ENCODE assay signal across 2 cellular contexts in genomic region chr6:164230804-164231203, GRCh38.
TF ChIP-seq lines count a peak whose summit lies in the region.

No MANE protein-coding gene starts in this region.

TF ChIP-seq in GM23338, 12 proteins besides CTCF, POLR2A, EP300 and RAD21 (continued from another document):
- TF ChIP-seq, protein P1, sequence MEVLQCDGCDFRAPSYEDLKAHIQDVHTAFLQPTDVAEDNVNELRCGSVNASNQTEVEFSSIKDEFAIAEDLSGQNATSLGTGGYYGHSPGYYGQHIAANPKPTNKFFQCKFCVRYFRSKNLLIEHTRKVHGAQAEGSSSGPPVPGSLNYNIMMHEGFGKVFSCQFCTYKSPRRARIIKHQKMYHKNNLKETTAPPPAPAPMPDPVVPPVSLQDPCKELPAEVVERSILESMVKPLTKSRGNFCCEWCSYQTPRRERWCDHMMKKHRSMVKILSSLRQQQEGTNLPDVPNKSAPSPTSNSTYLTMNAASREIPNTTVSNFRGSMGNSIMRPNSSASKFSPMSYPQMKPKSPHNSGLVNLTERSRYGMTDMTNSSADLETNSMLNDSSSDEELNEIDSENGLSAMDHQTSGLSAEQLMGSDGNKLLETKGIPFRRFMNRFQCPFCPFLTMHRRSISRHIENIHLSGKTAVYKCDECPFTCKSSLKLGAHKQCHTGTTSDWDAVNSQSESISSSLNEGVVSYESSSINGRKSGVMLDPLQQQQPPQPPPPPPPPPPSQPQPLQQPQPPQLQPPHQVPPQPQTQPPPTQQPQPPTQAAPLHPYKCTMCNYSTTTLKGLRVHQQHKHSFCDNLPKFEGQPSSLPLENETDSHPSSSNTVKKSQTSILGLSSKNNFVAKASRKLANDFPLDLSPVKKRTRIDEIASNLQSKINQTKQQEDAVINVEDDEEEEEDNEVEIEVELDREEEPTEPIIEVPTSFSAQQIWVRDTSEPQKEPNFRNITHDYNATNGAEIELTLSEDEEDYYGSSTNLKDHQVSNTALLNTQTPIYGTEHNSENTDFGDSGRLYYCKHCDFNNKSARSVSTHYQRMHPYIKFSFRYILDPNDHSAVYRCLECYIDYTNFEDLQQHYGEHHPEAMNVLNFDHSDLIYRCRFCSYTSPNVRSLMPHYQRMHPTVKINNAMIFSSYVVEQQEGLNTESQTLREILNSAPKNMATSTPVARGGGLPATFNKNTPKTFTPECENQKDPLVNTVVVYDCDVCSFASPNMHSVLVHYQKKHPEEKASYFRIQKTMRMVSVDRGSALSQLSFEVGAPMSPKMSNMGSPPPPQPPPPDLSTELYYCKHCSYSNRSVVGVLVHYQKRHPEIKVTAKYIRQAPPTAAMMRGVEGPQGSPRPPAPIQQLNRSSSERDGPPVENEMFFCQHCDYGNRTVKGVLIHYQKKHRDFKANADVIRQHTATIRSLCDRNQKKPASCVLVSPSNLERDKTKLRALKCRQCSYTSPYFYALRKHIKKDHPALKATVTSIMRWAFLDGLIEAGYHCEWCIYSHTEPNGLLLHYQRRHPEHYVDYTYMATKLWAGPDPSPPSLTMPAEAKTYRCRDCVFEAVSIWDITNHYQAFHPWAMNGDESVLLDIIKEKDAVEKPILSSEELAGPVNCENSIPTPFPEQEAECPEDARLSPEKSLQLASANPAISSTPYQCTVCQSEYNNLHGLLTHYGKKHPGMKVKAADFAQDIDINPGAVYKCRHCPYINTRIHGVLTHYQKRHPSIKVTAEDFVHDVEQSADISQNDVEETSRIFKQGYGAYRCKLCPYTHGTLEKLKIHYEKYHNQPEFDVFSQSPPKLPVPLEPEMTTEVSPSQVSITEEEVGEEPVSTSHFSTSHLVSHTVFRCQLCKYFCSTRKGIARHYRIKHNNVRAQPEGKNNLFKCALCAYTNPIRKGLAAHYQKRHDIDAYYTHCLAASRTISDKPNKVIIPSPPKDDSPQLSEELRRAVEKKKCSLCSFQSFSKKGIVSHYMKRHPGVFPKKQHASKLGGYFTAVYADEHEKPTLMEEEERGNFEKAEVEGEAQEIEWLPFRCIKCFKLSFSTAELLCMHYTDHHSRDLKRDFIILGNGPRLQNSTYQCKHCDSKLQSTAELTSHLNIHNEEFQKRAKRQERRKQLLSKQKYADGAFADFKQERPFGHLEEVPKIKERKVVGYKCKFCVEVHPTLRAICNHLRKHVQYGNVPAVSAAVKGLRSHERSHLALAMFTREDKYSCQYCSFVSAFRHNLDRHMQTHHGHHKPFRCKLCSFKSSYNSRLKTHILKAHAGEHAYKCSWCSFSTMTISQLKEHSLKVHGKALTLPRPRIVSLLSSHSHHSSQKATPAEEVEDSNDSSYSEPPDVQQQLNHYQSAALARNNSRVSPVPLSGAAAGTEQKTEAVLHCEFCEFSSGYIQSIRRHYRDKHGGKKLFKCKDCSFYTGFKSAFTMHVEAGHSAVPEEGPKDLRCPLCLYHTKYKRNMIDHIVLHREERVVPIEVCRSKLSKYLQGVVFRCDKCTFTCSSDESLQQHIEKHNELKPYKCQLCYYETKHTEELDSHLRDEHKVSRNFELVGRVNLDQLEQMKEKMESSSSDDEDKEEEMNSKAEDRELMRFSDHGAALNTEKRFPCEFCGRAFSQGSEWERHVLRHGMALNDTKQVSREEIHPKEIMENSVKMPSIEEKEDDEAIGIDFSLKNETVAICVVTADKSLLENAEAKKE (CRISPR knock-in tag; IDR thresholded peaks at IDR 0.05), result no peak
- no peak for TF ChIP-seq EZH2phosphoT487 (IDR thresholded peaks at IDR 0.05; ENCODE audit: unreplicated experiment)
- TF ChIP-seq ZNF331 (CRISPR knock-in tag; IDR thresholded peaks at IDR 0.05; ENCODE audit: low read depth), result no peak
- TF ChIP-seq, protein P2, sequence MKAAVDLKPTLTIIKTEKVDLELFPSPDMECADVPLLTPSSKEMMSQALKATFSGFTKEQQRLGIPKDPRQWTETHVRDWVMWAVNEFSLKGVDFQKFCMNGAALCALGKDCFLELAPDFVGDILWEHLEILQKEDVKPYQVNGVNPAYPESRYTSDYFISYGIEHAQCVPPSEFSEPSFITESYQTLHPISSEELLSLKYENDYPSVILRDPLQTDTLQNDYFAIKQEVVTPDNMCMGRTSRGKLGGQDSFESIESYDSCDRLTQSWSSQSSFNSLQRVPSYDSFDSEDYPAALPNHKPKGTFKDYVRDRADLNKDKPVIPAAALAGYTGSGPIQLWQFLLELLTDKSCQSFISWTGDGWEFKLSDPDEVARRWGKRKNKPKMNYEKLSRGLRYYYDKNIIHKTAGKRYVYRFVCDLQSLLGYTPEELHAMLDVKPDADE (IDR thresholded peaks at IDR 0.05), result no peak
- TF ChIP-seq, protein P3, sequence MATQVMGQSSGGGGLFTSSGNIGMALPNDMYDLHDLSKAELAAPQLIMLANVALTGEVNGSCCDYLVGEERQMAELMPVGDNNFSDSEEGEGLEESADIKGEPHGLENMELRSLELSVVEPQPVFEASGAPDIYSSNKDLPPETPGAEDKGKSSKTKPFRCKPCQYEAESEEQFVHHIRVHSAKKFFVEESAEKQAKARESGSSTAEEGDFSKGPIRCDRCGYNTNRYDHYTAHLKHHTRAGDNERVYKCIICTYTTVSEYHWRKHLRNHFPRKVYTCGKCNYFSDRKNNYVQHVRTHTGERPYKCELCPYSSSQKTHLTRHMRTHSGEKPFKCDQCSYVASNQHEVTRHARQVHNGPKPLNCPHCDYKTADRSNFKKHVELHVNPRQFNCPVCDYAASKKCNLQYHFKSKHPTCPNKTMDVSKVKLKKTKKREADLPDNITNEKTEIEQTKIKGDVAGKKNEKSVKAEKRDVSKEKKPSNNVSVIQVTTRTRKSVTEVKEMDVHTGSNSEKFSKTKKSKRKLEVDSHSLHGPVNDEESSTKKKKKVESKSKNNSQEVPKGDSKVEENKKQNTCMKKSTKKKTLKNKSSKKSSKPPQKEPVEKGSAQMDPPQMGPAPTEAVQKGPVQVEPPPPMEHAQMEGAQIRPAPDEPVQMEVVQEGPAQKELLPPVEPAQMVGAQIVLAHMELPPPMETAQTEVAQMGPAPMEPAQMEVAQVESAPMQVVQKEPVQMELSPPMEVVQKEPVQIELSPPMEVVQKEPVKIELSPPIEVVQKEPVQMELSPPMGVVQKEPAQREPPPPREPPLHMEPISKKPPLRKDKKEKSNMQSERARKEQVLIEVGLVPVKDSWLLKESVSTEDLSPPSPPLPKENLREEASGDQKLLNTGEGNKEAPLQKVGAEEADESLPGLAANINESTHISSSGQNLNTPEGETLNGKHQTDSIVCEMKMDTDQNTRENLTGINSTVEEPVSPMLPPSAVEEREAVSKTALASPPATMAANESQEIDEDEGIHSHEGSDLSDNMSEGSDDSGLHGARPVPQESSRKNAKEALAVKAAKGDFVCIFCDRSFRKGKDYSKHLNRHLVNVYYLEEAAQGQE (IDR thresholded peaks at IDR 0.05; ENCODE audit: unreplicated experiment), result no peak
- TF ChIP-seq EZH2 (IDR thresholded peaks at IDR 0.05; ENCODE audit: low read depth, unreplicated experiment), result no peak
- TF ChIP-seq POLR2AphosphoS5 (IDR thresholded peaks at IDR 0.05; ENCODE audit: low read depth), result no peak
- TF ChIP-seq ZNF114 (CRISPR knock-in tag; IDR thresholded peaks at IDR 0.05), result no peak

TF ChIP-seq in H1, 55 proteins besides CTCF, POLR2A, EP300 and RAD21 (continued from another document):
- TF ChIP-seq FOSL1 (IDR thresholded peaks at IDR 0.05; ENCODE audit: insufficient read depth, low read depth, low read length), result no peak
- no peak for TF ChIP-seq JUN (IDR thresholded peaks at IDR 0.05; ENCODE audit: low read depth, low read length)
- TF ChIP-seq KDM5A (IDR thresholded peaks at IDR 0.05; ENCODE audit: low read length), result no peak
- TF ChIP-seq HDAC2 (IDR thresholded peaks at IDR 0.05; ENCODE audit: borderline replicate concordance in 1 of 2, low read depth in 2 of 2, low read length in 2 of 2), result no peak
- TF ChIP-seq RBBP5 (IDR thresholded peaks at IDR 0.05; ENCODE audit: borderline replicate concordance, low read depth, low read length), result no peak
- TF ChIP-seq CHD1 (IDR thresholded peaks at IDR 0.05; ENCODE audit: low read depth, low read length), result no peak
- TF ChIP-seq, protein P4, sequence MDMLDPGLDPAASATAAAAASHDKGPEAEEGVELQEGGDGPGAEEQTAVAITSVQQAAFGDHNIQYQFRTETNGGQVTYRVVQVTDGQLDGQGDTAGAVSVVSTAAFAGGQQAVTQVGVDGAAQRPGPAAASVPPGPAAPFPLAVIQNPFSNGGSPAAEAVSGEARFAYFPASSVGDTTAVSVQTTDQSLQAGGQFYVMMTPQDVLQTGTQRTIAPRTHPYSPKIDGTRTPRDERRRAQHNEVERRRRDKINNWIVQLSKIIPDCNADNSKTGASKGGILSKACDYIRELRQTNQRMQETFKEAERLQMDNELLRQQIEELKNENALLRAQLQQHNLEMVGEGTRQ (IDR thresholded peaks at IDR 0.05; ENCODE audit: low read length), result no peak
